ENCODE assay signal across 8 cellular contexts in the genomic region with DNA sequence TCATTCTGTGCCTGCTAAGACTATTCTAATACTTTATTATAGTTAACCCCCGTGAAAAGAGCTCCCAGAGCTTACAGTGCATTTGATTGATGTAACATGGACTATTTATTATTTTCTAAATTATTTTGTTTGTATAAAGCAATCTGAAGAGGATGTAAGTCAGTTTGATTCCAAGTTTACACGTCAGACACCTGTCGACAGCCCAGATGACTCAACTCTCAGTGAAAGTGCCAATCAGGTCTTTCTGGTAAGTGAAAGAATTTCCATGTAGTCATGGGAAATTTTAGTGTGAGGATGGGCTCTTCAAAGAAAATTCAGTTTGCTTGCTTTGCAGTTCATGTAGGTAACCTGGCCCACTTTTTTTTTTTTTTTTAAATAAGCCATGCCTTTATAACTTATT. TPM values are rescaled to one million over a fixed set of nuclear protein-coding genes. Genes with fewer than 3 reads are reported as not detected.
A peak's percentile ranks its signal among the peaks of the same experiment; 100 is the strongest.
DNase-seq lines count a peak whose midpoint lies in the region; ATAC-seq and TF ChIP-seq lines count a peak whose summit lies in the region.
"Not testable (repeated sequence)": the region's sequence is repeated elsewhere in the genome, so short reads cannot be mapped to it uniquely, and the experiment has no call there.

No MANE protein-coding gene starts in this region.

- not testable (repeated sequence) for H3K4me3 Mint-ChIP-seq in T-helper 17 cell; activated CD8-positive, alpha-beta T cell treated with anti-CD3 and anti-CD28 coated beads for 36 hours; activated naive CD4-positive, alpha-beta T cell treated with anti-CD3 and anti-CD28 coated beads for 36 hours; MCF 10A (ENCODE audit: unreplicated experiment)

- not testable (repeated sequence) for TF ChIP-seq CTCF in activated CD8-positive, alpha-beta T cell treated with anti-CD3 and anti-CD28 coated beads for 36 hours (IDR thresholded peaks at IDR 0.05); MCF 10A (IDR thresholded peaks at IDR 0.05; ENCODE audit: unreplicated experiment)

- ATAC-seq in T-helper 17 cell; activated CD8-positive, alpha-beta T cell treated with anti-CD3 and anti-CD28 coated beads for 36 hours: not testable (repeated sequence)
- peak; percentile 40 for ATAC-seq in stimulated activated naive CD8-positive, alpha-beta T cell treated with anti-CD3 and anti-CD28 coated beads, Interleukin-15, Interleukin-2, amounts not matched to agents 100 U/mL and 50 U/mL, for 24 hours

- DNase-seq in DMS53 (lab: John Stamatoyannopoulos, UW) (peak; percentile 28), MCF 10A (ENCODE audit: unreplicated experiment) (peak; percentile 36), kidney tubule cell (ENCODE audit: low spot score) (peak; percentile 38)
- DNase-seq in T-helper 17 cell; stimulated activated naive CD8-positive, alpha-beta T cell treated with anti-CD3 and anti-CD28 coated beads, Interleukin-15, Interleukin-2, amounts not matched to agents 100 U/mL and 50 U/mL, for 24 hours: not testable (repeated sequence)
- DNase-seq in activated CD8-positive, alpha-beta T cell treated with anti-CD3 and anti-CD28 coated beads for 36 hours = peak; percentile 54
- peak; percentile 62 for DNase-seq in activated naive CD4-positive, alpha-beta T cell treated with anti-CD3 and anti-CD28 coated beads for 36 hours
- DNase-seq in stimulated activated CD4-positive, alpha-beta T cell treated with anti-CD3 and anti-CD28 coated beads, Interleukin-2, amount 100 ng/mL, for 4 hours (ENCODE audit: low read depth) = peak; percentile 31

- H3K9me3 Mint-ChIP-seq in activated CD8-positive, alpha-beta T cell treated with anti-CD3 and anti-CD28 coated beads for 36 hours; activated naive CD4-positive, alpha-beta T cell treated with anti-CD3 and anti-CD28 coated beads for 36 hours; MCF 10A (ENCODE audit: unreplicated experiment): not testable (repeated sequence)

- intact Hi-C loops in activated CD8-positive, alpha-beta T cell treated with anti-CD3 and anti-CD28 coated beads for 36 hours (cut with micrococcal nuclease); MCF 10A (cut with micrococcal nuclease): not testable (repeated sequence)
- intact Hi-C loops in activated naive CD4-positive, alpha-beta T cell treated with anti-CD3 and anti-CD28 coated beads for 36 hours (cut with micrococcal nuclease) = loop anchor here (1.0 to 2.0 kb wide), 6 partner anchors 24 to 321 kb away; a partner anchor contains a TSS

- POLR2A ChIA-PET in activated CD8-positive, alpha-beta T cell treated with anti-CD3 and anti-CD28 coated beads for 36 hours (lab: Charles Lee) = interaction anchor here (0.9 to 1.5 kb wide), 3 partner anchors 24 to 108 kb away, joined by 3 to 6 read pairs (median 3); a partner anchor contains a TSS
- POLR2A ChIA-PET in MCF 10A (lab: Yijun Ruan, JAX) = interaction anchor here (0.5 kb wide), 1 partner anchor 404 kb away, joined by 3 read pairs; no protein-coding TSS in a partner anchor

- CTCF ChIA-PET in activated CD8-positive, alpha-beta T cell treated with anti-CD3 and anti-CD28 coated beads for 36 hours (lab: Charles Lee); MCF 10A (lab: Yijun Ruan, JAX): not testable (repeated sequence)
- CTCF ChIA-PET in activated naive CD4-positive, alpha-beta T cell treated with anti-CD3 and anti-CD28 coated beads for 36 hours (lab: Charles Lee) = interaction anchor here (0.7 kb wide), 1 partner anchor 79 kb away, joined by 3 read pairs; no protein-coding TSS in a partner anchor

- H3K27ac Mint-ChIP-seq in T-helper 17 cell = peak overlapping the region; percentile 67
- peak overlapping the region; percentile 91 for H3K27ac Mint-ChIP-seq in activated CD8-positive, alpha-beta T cell treated with anti-CD3 and anti-CD28 coated beads for 36 hours
- H3K27ac Mint-ChIP-seq in activated naive CD4-positive, alpha-beta T cell treated with anti-CD3 and anti-CD28 coated beads for 36 hours = peak overlapping the region; percentile 98
- not testable (repeated sequence) for H3K27ac Mint-ChIP-seq in MCF 10A (ENCODE audit: low read depth, unreplicated experiment)

- not testable (repeated sequence) for H3K27me3 Mint-ChIP-seq in T-helper 17 cell; activated CD8-positive, alpha-beta T cell treated with anti-CD3 and anti-CD28 coated beads for 36 hours; activated naive CD4-positive, alpha-beta T cell treated with anti-CD3 and anti-CD28 coated beads for 36 hours (ENCODE audit: low read depth); MCF 10A (ENCODE audit: insufficient read depth, unreplicated experiment)

- not testable (repeated sequence) for H3K9me3 ChIP-seq in T-helper 17 cell (ENCODE audit: control insufficient read depth, low read length, poor library complexity, severe bottlenecking)

- not testable (repeated sequence) for H3K36me3 Mint-ChIP-seq in T-helper 17 cell (ENCODE audit: low read depth)
- peaks cover 53% of the 10 kb centered on the region for H3K36me3 Mint-ChIP-seq in activated CD8-positive, alpha-beta T cell treated with anti-CD3 and anti-CD28 coated beads for 36 hours (ENCODE audit: low read depth)
- peaks cover 47% of the 10 kb centered on the region for H3K36me3 Mint-ChIP-seq in activated naive CD4-positive, alpha-beta T cell treated with anti-CD3 and anti-CD28 coated beads for 36 hours (ENCODE audit: low read depth)
- peaks cover 100% of the 10 kb centered on the region for H3K36me3 Mint-ChIP-seq in MCF 10A (ENCODE audit: insufficient read depth, unreplicated experiment)

- not testable (repeated sequence) for H3K4me1 Mint-ChIP-seq in T-helper 17 cell; MCF 10A (ENCODE audit: insufficient read depth, unreplicated experiment)
- peaks cover 33% of the 10 kb centered on the region for H3K4me1 Mint-ChIP-seq in activated CD8-positive, alpha-beta T cell treated with anti-CD3 and anti-CD28 coated beads for 36 hours (ENCODE audit: low read depth)
- H3K4me1 Mint-ChIP-seq in activated naive CD4-positive, alpha-beta T cell treated with anti-CD3 and anti-CD28 coated beads for 36 hours (ENCODE audit: low read depth) = peaks cover 55% of the 10 kb centered on the region

- not testable (repeated sequence) for BruUV-seq in MCF 10A (replicated peaks; lab: Mats Ljungman, UMichigan)

RNA-seq across cellular contexts. Expression of a gene that starts 23.8 kb away (rescaled TPM):
- total RNA-seq in T-helper 17 cell = 10 to 100 TPM; 21.9 to 27.5 TPM
- 10 to 100 TPM; 20.7 to 23.7 TPM for total RNA-seq in activated CD8-positive, alpha-beta T cell treated with anti-CD3 and anti-CD28 coated beads for 36 hours
- 10 to 100 TPM; 29.1 to 31.1 TPM for total RNA-seq in activated naive CD4-positive, alpha-beta T cell treated with anti-CD3 and anti-CD28 coated beads for 36 hours
- 16.7 and 18.9 TPM in 2 replicates for total RNA-seq in MCF 10A (2022)

RNA-seq across cellular contexts. Expression of a gene that starts 47.8 kb away (rescaled TPM):
- 100 to 1,000 TPM in 1 of 2 donors, 10 to 100 TPM in 1; 86.6 to 105 TPM for total RNA-seq in T-helper 17 cell
- 10 to 100 TPM; 39.9 to 44.2 TPM for total RNA-seq in activated CD8-positive, alpha-beta T cell treated with anti-CD3 and anti-CD28 coated beads for 36 hours
- 10 to 100 TPM; 42.1 to 48.5 TPM for total RNA-seq in activated naive CD4-positive, alpha-beta T cell treated with anti-CD3 and anti-CD28 coated beads for 36 hours
- 37.4 and 48.4 TPM in 2 replicates for total RNA-seq in MCF 10A (2022)

RNA-seq across cellular contexts. Expression of a gene that starts 48.0 kb away (rescaled TPM):
- 1 to 10 TPM; 6.3 to 8.6 TPM for total RNA-seq in T-helper 17 cell
- 10 to 100 TPM in 1 of 2 experiments, 1 to 10 TPM in 1; 7.9 to 11.1 TPM for total RNA-seq in activated CD8-positive, alpha-beta T cell treated with anti-CD3 and anti-CD28 coated beads for 36 hours
- total RNA-seq in activated naive CD4-positive, alpha-beta T cell treated with anti-CD3 and anti-CD28 coated beads for 36 hours = 10 to 100 TPM; 15.2 to 15.4 TPM
- total RNA-seq in MCF 10A (2022) = 4.4 and 5.2 TPM in 2 replicates
